Comparison of ENCODE assay signal across 16 cellular contexts in genomic region chr2:183505911-183506310, GRCh38.
DNase-seq lines count a peak whose midpoint lies in the region; ATAC-seq and TF ChIP-seq lines count a peak whose summit lies in the region.
"Had no signal": no experiment of that assay in that cellular context is flagged by ENCODE, and none has a peak within 500 bp of the region (broad histone marks: within the 10 kb centered on the region; RNA-seq: fewer than 3 reads in every experiment).

No MANE protein-coding gene starts in this region.

- H3K27me3 ChIP-seq in GM06990 (replicated peaks; ENCODE audit: control insufficient read depth, insufficient read depth, low read length) = no peaks in the 10 kb centered on the region
- H3K27me3 ChIP-seq: ascending aorta, sigmoid colon, transverse colon had no signal

- no peaks in the 10 kb centered on the region for H3K36me3 ChIP-seq in GM06990 (ENCODE audit: control insufficient read depth, insufficient read depth, low read length)
- H3K36me3 ChIP-seq: ascending aorta, sigmoid colon, transverse colon had no signal

- TF ChIP-seq CTCF in GM06990 (IDR thresholded peaks at IDR 0.05; ENCODE audit: insufficient read depth, low read length, poor library complexity, severe bottlenecking) = no peak

- DNase-seq in GM06990 (ENCODE audit: extremely low read depth, insufficient read length) (peak; percentile 50), RKO (ENCODE audit: low spot score) (no peak), NCI-H748 treated with DMSO at 0.1 percent for 48 hours (lab: John Stamatoyannopoulos, UW) (no peak), NCI-H774 (lab: John Stamatoyannopoulos, UW) (no peak), Right ventricle myocardium inferior (ENCODE audit: missing footprints) (no peak)
- DNase-seq: activated T-cell treated with anti-CD3 and anti-CD28 coated beads, Interleukin-2, amount 50 U/mL, for 4 hours; Caco-2; NCI-H226; Right ventricle myocardium superior; sigmoid colon; transverse colon had no signal

- ATAC-seq in GM19397 (IDR thresholded peaks at IDR 0.05; ENCODE audit: unreplicated experiment) (peak; percentile 91), HG02870 (IDR thresholded peaks at IDR 0.05; ENCODE audit: unreplicated experiment) (peak; percentile 80), HG03558 (IDR thresholded peaks at IDR 0.05; ENCODE audit: extremely low read depth, unreplicated experiment) (peak; percentile 65), Right ventricle myocardium inferior (no peak)
- ATAC-seq: activated T-cell treated with anti-CD3 and anti-CD28 coated beads, Interleukin-2, amount 50 U/mL, for 4 hours; natural killer cell treated with Interleukin-12 subunit alpha and Interleukin-12 subunit beta and Interleukin-15 and Interleukin-18, amount 100 ng/mL, for 72 hours had no signal

- no peak overlapping the region for H3K4me3 ChIP-seq in GM06990 (replicated peaks; ENCODE audit: low read depth, low read length)
- H3K4me3 ChIP-seq: ascending aorta, sigmoid colon, transverse colon had no signal

- intact Hi-C loops in Right ventricle myocardium inferior (cut with DNase I) = no loop called here
